ENCODE assay signal across 22 cellular contexts in the genomic region with DNA sequence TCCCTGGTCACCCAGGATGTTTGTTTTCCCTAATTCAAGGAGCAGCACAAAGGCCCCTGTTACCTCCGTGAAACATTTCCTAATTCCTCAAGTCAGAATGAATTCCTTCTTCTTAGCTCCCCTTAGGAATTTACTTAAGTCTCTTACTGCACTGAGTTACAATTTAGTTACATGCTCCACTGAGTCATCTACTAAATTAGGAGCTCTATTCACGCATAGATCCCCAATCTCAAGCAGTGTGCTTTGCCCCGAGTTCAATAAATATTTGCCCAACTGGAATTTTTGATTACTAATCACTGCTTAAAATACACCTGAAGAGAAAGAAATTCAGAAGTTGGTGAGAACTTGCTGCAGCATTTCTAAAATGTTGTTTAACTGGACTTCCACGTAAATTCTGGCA.
"Had no signal": no experiment of that assay in that cellular context is flagged by ENCODE, and none has a peak within 500 bp of the region (broad histone marks: within the 10 kb centered on the region; RNA-seq: fewer than 3 reads in every experiment).

No MANE protein-coding gene starts in this region.

- H3K27me3 ChIP-seq: esophagus muscularis mucosa, gastrocnemius medialis, heart right ventricle, pancreas, uterus had no signal

- H3K4me1 ChIP-seq: esophagus muscularis mucosa, gastrocnemius medialis, heart right ventricle, left ventricle myocardium inferior, lower lobe of right lung, pancreas, uterus had no signal

- H3K36me3 Mint-ChIP-seq: naive thymus-derived CD8-positive, alpha-beta T cell; type B pancreatic cell had no signal

- H3K27me3 Mint-ChIP-seq: progenitor cell of endocrine pancreas, type B pancreatic cell had no signal

- H3K9me3 Mint-ChIP-seq: type B pancreatic cell had no signal

- H3K27ac ChIP-seq: coronary artery, esophagus muscularis mucosa, gastrocnemius medialis, heart right ventricle, left ventricle myocardium inferior, lower lobe of right lung, pancreas, uterus had no signal

- FAIRE-seq: endometrium, pancreas had no signal

- H3K9me3 ChIP-seq: gastrocnemius medialis, heart right ventricle, lower lobe of right lung, pancreas, uterus had no signal

- DNase-seq: central memory CD4-positive, alpha-beta T cell; effector CD8-positive, alpha-beta T cell; gastrocnemius medialis; heart right ventricle; hypothalamus; islet precursor cell; left ventricle myocardium inferior; lower lobe of right lung; mesenchymal stem cell; naive thymus-derived CD8-positive, alpha-beta T cell; occipital lobe; pancreas; retina; stimulated activated CD4-positive, alpha-beta T cell treated with anti-CD3 and anti-CD28 coated beads, Interleukin-2, amount 100 ng/mL, for 48 hours; stimulated activated naive CD4-positive, alpha-beta T cell treated with Interleukin-2 at 50 U/mL for 16 hours; uterus had no signal

- H3K4me3 Mint-ChIP-seq: naive thymus-derived CD8-positive, alpha-beta T cell; neural crest cell; type B pancreatic cell had no signal

- H3K36me3 ChIP-seq: esophagus muscularis mucosa, gastrocnemius medialis, heart right ventricle, left ventricle myocardium inferior, lower lobe of right lung, pancreas, uterus had no signal

- H3K27ac Mint-ChIP-seq: naive thymus-derived CD8-positive, alpha-beta T cell; progenitor cell of endocrine pancreas; type B pancreatic cell had no signal

- H3K4me1 Mint-ChIP-seq: naive thymus-derived CD8-positive, alpha-beta T cell; neural crest cell had no signal

- H3K4me3 ChIP-seq: coronary artery, esophagus muscularis mucosa, gastrocnemius medialis, heart right ventricle, left ventricle myocardium inferior, lower lobe of right lung, pancreas, uterus had no signal
